19 cellular contexts compared by ENCODE assay signal in genomic region chr13:112796190-112796915, GRCh38.
DNase-seq lines count a peak whose midpoint lies in the region; ATAC-seq and TF ChIP-seq lines count a peak whose summit lies in the region.
"Had no signal": no experiment of that assay in that cellular context is flagged by ENCODE, and none has a peak within 500 bp of the region (broad histone marks: within the 10 kb centered on the region; RNA-seq: fewer than 3 reads in every experiment).

No MANE protein-coding gene starts in this region.

- TF ChIP-seq CTCF in endothelial cell (IDR thresholded peaks at IDR 0.05; ENCODE audit: unreplicated experiment) (no peak), type B pancreatic cell (conservative IDR thresholded peaks at IDR 0.05) (no peak), Peyer's patch (IDR thresholded peaks at IDR 0.05) (no peak)

- H3K27me3 ChIP-seq in Peyer's patch, result no peaks in the 10 kb centered on the region
- H3K27me3 ChIP-seq: SJSA1 had no signal

- H3K9me3 Mint-ChIP-seq in endothelial cell (ENCODE audit: unreplicated experiment), result no peaks in the 10 kb centered on the region
- peaks cover 7% of the 10 kb centered on the region for H3K9me3 Mint-ChIP-seq in type B pancreatic cell
- peaks cover 5 to 14% (median 8%) of the 10 kb centered on the region in 3 donors for H3K9me3 Mint-ChIP-seq in T-cell

- DNase-seq in Right ventricle myocardium superior (no peak), Right ventricle myocardium inferior (ENCODE audit: missing footprints) (no peak), endothelial cell (ENCODE audit: low spot score) (no peak), mesenteric fat pad (ENCODE audit: low spot score) (peak; percentile 39), type B pancreatic cell (ENCODE audit: extremely low spot score, unreplicated experiment) (peak; percentile 20), HuH-7.5 (ENCODE audit: low spot score) (no peak), Peyer's patch (no peak), T-cell (no peak)
- DNase-seq: Caco-2; CD4-positive, alpha-beta T cell; GOT3; KBM-7; NCI-H1048; NCI-H1436; NCI-H1930; NCI-H226; NCI-H524; PC-9 had no signal

- no peak overlapping the region for H3K4me3 ChIP-seq in Peyer's patch
- H3K4me3 ChIP-seq: PC-9, SJSA1 had no signal

- POLR2A ChIA-PET in T-cell (lab: Charles Lee), result interaction anchor here in 1 of 2 donors (0.6 kb wide), 1 partner anchor 243 kb away, joined by 3 read pairs; no protein-coding TSS in a partner anchor

- H3K27me3 Mint-ChIP-seq in endothelial cell (ENCODE audit: unreplicated experiment), result peaks cover 4% of the 10 kb centered on the region
- H3K27me3 Mint-ChIP-seq in type B pancreatic cell, result no peaks in the 10 kb centered on the region
- H3K27me3 Mint-ChIP-seq in T-cell, result no peaks in the 10 kb centered on the region
- H3K27me3 Mint-ChIP-seq: CD4-positive, alpha-beta T cell had no signal

- CTCF ChIA-PET in T-cell (lab: Charles Lee), result no interaction called here

- H3K36me3 ChIP-seq in Peyer's patch, result no peaks in the 10 kb centered on the region
- H3K36me3 ChIP-seq: SJSA1 had no signal

- H3K9me3 ChIP-seq in Peyer's patch, result no peaks in the 10 kb centered on the region
- H3K9me3 ChIP-seq: SJSA1 had no signal

- no peak overlapping the region for H3K27ac ChIP-seq in Peyer's patch
- H3K27ac ChIP-seq: SJSA1 had no signal

- H3K4me3 Mint-ChIP-seq in endothelial cell (ENCODE audit: unreplicated experiment) (peak overlapping the region; percentile 66), type B pancreatic cell (no peak overlapping the region), T-cell (no peak overlapping the region)
- H3K4me3 Mint-ChIP-seq: CD4-positive, alpha-beta T cell had no signal

- H3K36me3 Mint-ChIP-seq in endothelial cell (ENCODE audit: low read depth, unreplicated experiment), result peaks cover 42% of the 10 kb centered on the region
- peaks cover 25% of the 10 kb centered on the region for H3K36me3 Mint-ChIP-seq in type B pancreatic cell
- H3K36me3 Mint-ChIP-seq in T-cell, result peaks cover 36% of the 10 kb centered on the region

- H3K4me1 Mint-ChIP-seq in endothelial cell (ENCODE audit: unreplicated experiment), result peaks cover 19% of the 10 kb centered on the region
- H3K4me1 Mint-ChIP-seq in type B pancreatic cell (ENCODE audit: unreplicated experiment), result peaks cover 8% of the 10 kb centered on the region
- peaks cover 8 to 15% (median 13%) of the 10 kb centered on the region in 3 donors for H3K4me1 Mint-ChIP-seq in T-cell

- ATAC-seq in Right ventricle myocardium superior (ENCODE audit: poor library complexity) (peak; percentile 32), Right ventricle myocardium inferior (no peak), T-cell (replicated peaks in 1 of 4) (no peak)

- H3K4me1 ChIP-seq in Peyer's patch, result no peaks in the 10 kb centered on the region
- H3K4me1 ChIP-seq: Caco-2, SJSA1 had no signal

- H3K27ac Mint-ChIP-seq in endothelial cell (ENCODE audit: unreplicated experiment) (peak overlapping the region; percentile 4), type B pancreatic cell (peak overlapping the region; percentile 22), T-cell (no peak overlapping the region)
- H3K27ac Mint-ChIP-seq: CD4-positive, alpha-beta T cell had no signal

- no peak for TF ChIP-seq POLR2A in Peyer's patch (IDR thresholded peaks at IDR 0.05)

- intact Hi-C loops in Right ventricle myocardium superior (cut with DNase I) (no loop called here), Right ventricle myocardium inferior (cut with DNase I) (no loop called here)

Comparison
In these comparisons a context has a peak if more than half of its experiments do, and no peak if none do; other contexts are left out.
1. DNase-seq: peak in mesenteric fat pad (single experiment) and type B pancreatic cell (single experiment); none in Right ventricle myocardium superior (single experiment), Right ventricle myocardium inferior (single experiment), endothelial cell (single experiment), HuH-7.5 (single experiment), Peyer's patch (0 of 3) and T-cell (0 of 34).
2. H3K27ac Mint-ChIP-seq: peak in endothelial cell (single experiment) and type B pancreatic cell (single experiment); none in T-cell (0 of 2).